ENCODE assay signal across 1 cellular context in the genomic region with DNA sequence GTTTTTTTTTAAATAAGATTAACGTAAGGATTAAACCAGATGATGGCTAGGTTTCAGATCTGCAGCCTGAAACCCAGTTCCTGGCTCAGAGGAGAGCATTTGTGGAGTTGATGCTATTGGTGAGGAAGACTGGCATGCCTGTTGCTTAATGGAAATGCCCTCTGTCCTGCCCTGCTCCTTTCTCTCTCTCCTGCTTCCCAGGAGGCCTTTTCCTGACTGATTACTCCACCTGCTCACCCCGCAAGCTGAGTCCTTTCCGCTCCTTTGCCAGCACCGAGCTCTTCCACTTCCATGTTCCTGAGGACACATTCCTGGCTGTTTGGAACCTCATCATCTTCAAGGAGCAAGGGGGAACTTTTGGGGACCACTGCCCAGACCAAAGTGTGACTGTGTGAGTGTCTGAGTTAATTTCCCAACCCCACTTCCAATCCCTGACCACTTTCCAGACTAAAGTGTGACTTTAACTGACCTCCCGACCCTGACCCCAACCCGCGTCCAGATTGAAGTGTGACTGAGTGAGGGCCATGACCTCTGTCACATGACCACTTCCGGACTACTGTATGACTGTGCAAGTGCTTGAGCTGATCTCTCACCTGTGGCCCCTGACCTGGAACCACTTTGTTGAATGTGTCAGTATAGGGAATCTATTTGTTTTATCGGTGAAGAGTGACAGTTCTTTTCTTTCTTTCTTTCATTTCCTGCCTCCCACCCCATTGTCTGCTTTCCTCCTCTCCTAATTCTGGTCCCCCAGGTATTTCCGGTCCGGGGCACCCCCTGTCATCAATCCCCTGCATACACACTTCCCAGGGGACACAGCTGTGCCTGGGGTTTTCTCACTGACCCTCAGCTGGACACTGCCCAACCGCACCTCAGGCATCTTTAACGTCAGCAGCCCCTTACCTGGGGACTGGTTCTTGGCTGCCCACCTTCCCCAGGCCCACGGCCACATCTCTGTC.
TF ChIP-seq lines count a peak whose summit lies in the region.

No MANE protein-coding gene starts in this region.

TF ChIP-seq in K562, 482 proteins besides CTCF, POLR2A, EP300 and RAD21 (continued from another document):
- TF ChIP-seq, protein P1, sequence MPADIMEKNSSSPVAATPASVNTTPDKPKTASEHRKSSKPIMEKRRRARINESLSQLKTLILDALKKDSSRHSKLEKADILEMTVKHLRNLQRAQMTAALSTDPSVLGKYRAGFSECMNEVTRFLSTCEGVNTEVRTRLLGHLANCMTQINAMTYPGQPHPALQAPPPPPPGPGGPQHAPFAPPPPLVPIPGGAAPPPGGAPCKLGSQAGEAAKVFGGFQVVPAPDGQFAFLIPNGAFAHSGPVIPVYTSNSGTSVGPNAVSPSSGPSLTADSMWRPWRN (IDR thresholded peaks at IDR 0.05; ENCODE audit: low read depth): no peak
- TF ChIP-seq NONO (IDR thresholded peaks at IDR 0.05; ENCODE audit: low read depth in 2 of 2, low read length in 1 of 2) (no peak), CREB1 (IDR thresholded peaks at IDR 0.05) (no peak), CREB1 (CRISPR knock-in tag; IDR thresholded peaks at IDR 0.05) (no peak), IRF2 (CRISPR knock-in tag; IDR thresholded peaks at IDR 0.05) (no peak), SP1 (CRISPR knock-in tag; IDR thresholded peaks at IDR 0.05) (no peak), SPI1 (IDR thresholded peaks at IDR 0.05; ENCODE audit: borderline replicate concordance, low read depth, low read length) (no peak), PTRF (tag; IDR thresholded peaks at IDR 0.05) (no peak), RBM17 (IDR thresholded peaks at IDR 0.05; ENCODE audit: borderline replicate concordance, low read depth, low read length) (no peak), CHD2 (IDR thresholded peaks at IDR 0.05; ENCODE audit: low read depth, low read length) (no peak), ELF1 (tag; IDR thresholded peaks at IDR 0.05) (no peak), RBBP5 (IDR thresholded peaks at IDR 0.05; ENCODE audit: borderline replicate concordance, insufficient read depth, low read length, poor library complexity, severe bottlenecking) (no peak), BHLHE40 (IDR thresholded peaks at IDR 0.05; ENCODE audit: low read length) (peak; percentile 49; the same call in 1 of the 2 replicates), SMC3 (conservative IDR thresholded peaks at IDR 0.05; ENCODE audit: insufficient read depth, low read depth, low read length) (no peak), NFATC3 (IDR thresholded peaks at IDR 0.05) (no peak), ZNF354B (CRISPR knock-in tag; IDR thresholded peaks at IDR 0.05) (no peak), SRSF9 (IDR thresholded peaks at IDR 0.05; ENCODE audit: borderline replicate concordance, low read depth, low read length) (no peak), ZNF224 (CRISPR knock-in tag; IDR thresholded peaks at IDR 0.05) (no peak), SMAD2 (IDR thresholded peaks at IDR 0.05; ENCODE audit: low read depth, low read length) (no peak), FOXJ2 (tag; IDR thresholded peaks at IDR 0.05) (no peak), FOS (IDR thresholded peaks at IDR 0.05; ENCODE audit: extremely low read depth, insufficient read length) (no peak), HMG20B (CRISPR knock-in tag; IDR thresholded peaks at IDR 0.05) (no peak), SAP30 (IDR thresholded peaks at IDR 0.05; ENCODE audit: borderline replicate concordance, insufficient read depth, low read depth, low read length, poor library complexity, severe bottlenecking) (no peak), RAD51 (IDR thresholded peaks at IDR 0.05; ENCODE audit: borderline replicate concordance, low read depth) (peak; percentile 69; the same call in 1 of the 2 replicates), KDM5B (IDR thresholded peaks at IDR 0.05; ENCODE audit: insufficient replicate concordance, low read depth, low read length) (no peak), PHF21A (IDR thresholded peaks at IDR 0.05; ENCODE audit: borderline replicate concordance, low read depth) (no peak), ARID4B (CRISPR knock-in tag; IDR thresholded peaks at IDR 0.05) (no peak), TOE1 (IDR thresholded peaks at IDR 0.05; ENCODE audit: borderline replicate concordance) (peak; percentile 66; the same call in 1 of the 2 replicates), TOE1 (CRISPR knock-in tag; IDR thresholded peaks at IDR 0.05; ENCODE audit: borderline replicate concordance, low read depth) (no peak), ZNF778 (CRISPR knock-in tag; IDR thresholded peaks at IDR 0.05) (no peak), CXXC5 (CRISPR knock-in tag; IDR thresholded peaks at IDR 0.05) (0 out of 2 replicates have a peak, but pooled peaks have one; percentile 16), ZNF589 (CRISPR knock-in tag; IDR thresholded peaks at IDR 0.05; ENCODE audit: low read depth) (no peak)
- TF ChIP-seq, protein P2, sequence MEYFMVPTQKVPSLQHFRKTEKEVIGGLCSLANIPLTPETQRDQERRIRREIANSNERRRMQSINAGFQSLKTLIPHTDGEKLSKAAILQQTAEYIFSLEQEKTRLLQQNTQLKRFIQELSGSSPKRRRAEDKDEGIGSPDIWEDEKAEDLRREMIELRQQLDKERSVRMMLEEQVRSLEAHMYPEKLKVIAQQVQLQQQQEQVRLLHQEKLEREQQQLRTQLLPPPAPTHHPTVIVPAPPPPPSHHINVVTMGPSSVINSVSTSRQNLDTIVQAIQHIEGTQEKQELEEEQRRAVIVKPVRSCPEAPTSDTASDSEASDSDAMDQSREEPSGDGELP (CRISPR knock-in tag; IDR thresholded peaks at IDR 0.05; ENCODE audit: borderline replicate concordance): no peak
- TF ChIP-seq, protein P3, sequence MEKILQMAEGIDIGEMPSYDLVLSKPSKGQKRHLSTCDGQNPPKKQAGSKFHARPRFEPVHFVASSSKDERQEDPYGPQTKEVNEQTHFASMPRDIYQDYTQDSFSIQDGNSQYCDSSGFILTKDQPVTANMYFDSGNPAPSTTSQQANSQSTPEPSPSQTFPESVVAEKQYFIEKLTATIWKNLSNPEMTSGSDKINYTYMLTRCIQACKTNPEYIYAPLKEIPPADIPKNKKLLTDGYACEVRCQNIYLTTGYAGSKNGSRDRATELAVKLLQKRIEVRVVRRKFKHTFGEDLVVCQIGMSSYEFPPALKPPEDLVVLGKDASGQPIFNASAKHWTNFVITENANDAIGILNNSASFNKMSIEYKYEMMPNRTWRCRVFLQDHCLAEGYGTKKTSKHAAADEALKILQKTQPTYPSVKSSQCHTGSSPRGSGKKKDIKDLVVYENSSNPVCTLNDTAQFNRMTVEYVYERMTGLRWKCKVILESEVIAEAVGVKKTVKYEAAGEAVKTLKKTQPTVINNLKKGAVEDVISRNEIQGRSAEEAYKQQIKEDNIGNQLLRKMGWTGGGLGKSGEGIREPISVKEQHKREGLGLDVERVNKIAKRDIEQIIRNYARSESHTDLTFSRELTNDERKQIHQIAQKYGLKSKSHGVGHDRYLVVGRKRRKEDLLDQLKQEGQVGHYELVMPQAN (IDR thresholded peaks at IDR 0.05; ENCODE audit: borderline replicate concordance): no peak
- TF ChIP-seq, protein P4, sequence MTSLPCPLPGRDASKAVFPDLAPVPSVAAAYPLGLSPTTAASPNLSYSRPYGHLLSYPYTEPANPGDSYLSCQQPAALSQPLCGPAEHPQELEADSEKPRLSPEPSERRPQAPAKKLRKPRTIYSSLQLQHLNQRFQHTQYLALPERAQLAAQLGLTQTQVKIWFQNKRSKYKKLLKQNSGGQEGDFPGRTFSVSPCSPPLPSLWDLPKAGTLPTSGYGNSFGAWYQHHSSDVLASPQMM (CRISPR knock-in tag; IDR thresholded peaks at IDR 0.05): no peak
TF ChIP-seq in K562: peak in this region for 15.
